ENCODE assay signal across 9 cellular contexts in genomic region chr5:124655943-124656459, GRCh38.
DNase-seq lines count a peak whose midpoint lies in the region; ATAC-seq and TF ChIP-seq lines count a peak whose summit lies in the region.
"Had no signal": no experiment of that assay in that cellular context is flagged by ENCODE, and none has a peak within 500 bp of the region (broad histone marks: within the 10 kb centered on the region; RNA-seq: fewer than 3 reads in every experiment).

No MANE protein-coding gene starts in this region.

- DNase-seq in EL (peak; percentile 86), NAMALWA (ENCODE audit: low spot score) (peak; percentile 76), SK-N-MC (ENCODE audit: low read depth, low spot score) (no peak), cardiac muscle cell (ENCODE audit: low read depth in 1 of 2, low spot score in 1 of 2) (peak in 1 of 2 donors; percentile 81), DMS114 treated with DMSO at 0.1 percent for 48 hours (lab: John Stamatoyannopoulos, UW; ENCODE audit: unreplicated experiment) (no peak)
- no peak for DNase-seq in activated T-cell treated with anti-CD3 and anti-CD28 coated beads, Interleukin-2, amount 50 U/mL, for 72 hours

- H3K4me1 ChIP-seq in cardiac muscle cell (ENCODE audit: low read depth) (peaks cover 93% of the 10 kb centered on the region), stomach smooth muscle (ENCODE audit: control insufficient read depth, insufficient read depth, low read length) (peaks cover 25% of the 10 kb centered on the region)

- H3K36me3 ChIP-seq in SK-N-MC (ENCODE audit: insufficient read depth, low read length) (no peaks in the 10 kb centered on the region), cardiac muscle cell (no peaks in the 10 kb centered on the region), stomach smooth muscle (ENCODE audit: control insufficient read depth in 2 of 2, insufficient read depth in 2 of 2, low read length in 2 of 2) (no peaks in the 10 kb centered on the region)

- H3K4me3 ChIP-seq in SK-N-MC (peak overlapping the region; percentile 62), cardiac muscle cell (no peak overlapping the region), stomach smooth muscle (ENCODE audit: low read length in 2 of 2) (peak overlapping the region; percentile 10 to 36)

- TF ChIP-seq CTCF in cardiac muscle cell (IDR thresholded peaks at IDR 0.05; ENCODE audit: low read depth, low read length) = no peak

- no peaks in the 10 kb centered on the region for H3K9me3 ChIP-seq in SK-N-MC (ENCODE audit: low read depth, low read length)
- no peaks in the 10 kb centered on the region for H3K9me3 ChIP-seq in cardiac muscle cell (ENCODE audit: low read depth)
- H3K9me3 ChIP-seq in stomach smooth muscle (ENCODE audit: control insufficient read depth in 2 of 2, low read length in 2 of 2) = no peaks in the 10 kb centered on the region

- H3K27ac Mint-ChIP-seq in activated T-cell treated with anti-CD3 and anti-CD28 coated beads, Interleukin-2, amount 50 U/mL, for 72 hours = no peak overlapping the region

- no peaks in the 10 kb centered on the region for H3K4me1 Mint-ChIP-seq in activated T-cell treated with anti-CD3 and anti-CD28 coated beads, Interleukin-2, amount 50 U/mL, for 72 hours (ENCODE audit: low read depth)

- no peak overlapping the region for H3K9ac ChIP-seq in SK-N-MC (ENCODE audit: insufficient read length)
- H3K9ac ChIP-seq in stomach smooth muscle (ENCODE audit: low read length in 2 of 2) = no peak overlapping the region

- H3K4me3 Mint-ChIP-seq in activated T-cell treated with anti-CD3 and anti-CD28 coated beads, Interleukin-2, amount 50 U/mL, for 72 hours = no peak overlapping the region
- H3K4me3 Mint-ChIP-seq: neural crest cell had no signal

- H3K27me3 ChIP-seq in cardiac muscle cell (no peaks in the 10 kb centered on the region), stomach smooth muscle (ENCODE audit: control insufficient read depth in 1 of 2, insufficient read depth in 2 of 2, low read length in 2 of 2) (no peaks in the 10 kb centered on the region)

- peaks cover 20% of the 10 kb centered on the region for H3K27me3 Mint-ChIP-seq in activated T-cell treated with anti-CD3 and anti-CD28 coated beads, Interleukin-2, amount 50 U/mL, for 72 hours (ENCODE audit: low read depth)

- H3K27ac ChIP-seq in SK-N-MC (no peak overlapping the region), cardiac muscle cell (peak overlapping the region; percentile 95), stomach smooth muscle (ENCODE audit: low read length) (no peak overlapping the region)

- ATAC-seq in activated T-cell treated with anti-CD3 and anti-CD28 coated beads, Interleukin-2, amount 50 U/mL, for 72 hours (replicated peaks in 1 of 2) = no peak
- no peak for ATAC-seq in GM21528 (IDR thresholded peaks at IDR 0.05; ENCODE audit: low FRiP score, unreplicated experiment)

- no peaks in the 10 kb centered on the region for H3K36me3 Mint-ChIP-seq in activated T-cell treated with anti-CD3 and anti-CD28 coated beads, Interleukin-2, amount 50 U/mL, for 72 hours (ENCODE audit: insufficient read depth in 2 of 2)

- H3K9me3 Mint-ChIP-seq in activated T-cell treated with anti-CD3 and anti-CD28 coated beads, Interleukin-2, amount 50 U/mL, for 72 hours = no peaks in the 10 kb centered on the region
- H3K9me3 Mint-ChIP-seq: neural crest cell had no signal

Comparison
In these comparisons a context has a peak if more than half of its experiments do, and no peak if none do; other contexts are left out.
1. DNase-seq: peak in EL (single experiment) and NAMALWA (single experiment); none in SK-N-MC (single experiment), activated T-cell treated with anti-CD3 and anti-CD28 coated beads, Interleukin-2, amount 50 U/mL, for 72 hours (0 of 2) and DMS114 treated with DMSO at 0.1 percent for 48 hours (single experiment).